8 cellular contexts compared by ENCODE assay signal in the genomic region with DNA sequence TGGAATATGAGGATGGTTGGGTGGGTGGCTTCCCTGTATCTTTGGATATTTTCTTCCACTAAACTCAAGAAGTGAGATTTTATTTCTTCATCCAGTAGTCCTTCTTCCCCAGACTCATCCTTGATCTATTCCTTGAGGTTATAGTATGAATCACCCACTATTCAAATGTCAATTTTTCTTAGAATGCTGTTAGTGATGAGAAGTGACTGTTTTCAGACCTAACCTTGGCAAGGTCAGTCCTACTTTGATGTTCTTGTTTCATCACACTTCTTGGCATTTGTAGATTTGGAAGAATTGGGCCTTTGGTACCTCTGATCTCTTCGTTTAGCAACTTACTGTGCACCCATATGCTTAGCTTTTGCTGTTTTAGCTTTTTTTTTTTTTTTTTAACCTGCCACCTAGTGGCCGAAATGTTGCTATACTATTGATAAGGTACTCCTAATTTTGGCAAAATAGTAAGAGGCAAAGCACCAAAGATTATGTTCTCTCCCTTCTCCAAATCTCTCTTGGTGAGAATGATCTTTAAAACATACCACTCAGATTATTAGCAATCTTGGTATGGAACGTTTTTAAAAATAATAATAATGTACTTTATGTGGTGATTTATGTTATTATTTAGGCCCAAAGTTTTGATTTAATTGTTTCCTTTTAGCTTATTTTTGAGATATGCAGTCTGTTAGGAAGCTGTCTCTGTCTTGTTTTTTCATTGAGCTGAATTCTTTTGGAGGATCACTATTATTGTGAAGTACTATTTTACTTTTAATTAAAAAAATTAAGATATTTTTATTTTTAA. TPM values are rescaled to one million over a fixed set of nuclear protein-coding genes. Genes with fewer than 3 reads are reported as not detected.
A peak's percentile ranks its signal among the peaks of the same experiment; 100 is the strongest.
DNase-seq lines count a peak whose midpoint lies in the region; ATAC-seq and TF ChIP-seq lines count a peak whose summit lies in the region.

No MANE protein-coding gene starts in this region.

- H3K9me3 Mint-ChIP-seq in activated CD8-positive, alpha-beta T cell treated with anti-CD3 and anti-CD28 coated beads, Interleukin-2, amount 10 ng/mL, durations not matched to agents 7 days and 5 days (ENCODE audit: insufficient read depth): peaks cover 10% of the 10 kb centered on the region
- no peaks in the 10 kb centered on the region for H3K9me3 Mint-ChIP-seq in stimulated activated effector memory CD8-positive, alpha-beta T cell treated with anti-CD3 and anti-CD28 coated beads, Interleukin-12 subunit alpha, Interleukin-12 subunit beta, amount 100 ng/mL, for 72 hours

- TF ChIP-seq CTCF in heart left ventricle (IDR thresholded peaks at IDR 0.05): peak; percentile 57 to 79 (median 64)

- WGBS in heart left ventricle, 4 donors: 5 to 12% (median 8%) methylated on average over 3 of the region's 3 CpGs

- H3K36me3 Mint-ChIP-seq in activated CD8-positive, alpha-beta T cell treated with anti-CD3 and anti-CD28 coated beads, Interleukin-2, amount 10 ng/mL, durations not matched to agents 7 days and 5 days (ENCODE audit: low read depth): peaks cover 61% of the 10 kb centered on the region
- H3K36me3 Mint-ChIP-seq in stimulated activated effector memory CD8-positive, alpha-beta T cell treated with anti-CD3 and anti-CD28 coated beads, Interleukin-12 subunit alpha, Interleukin-12 subunit beta, amount 100 ng/mL, for 72 hours: peaks cover 41% of the 10 kb centered on the region

- peaks cover 39% of the 10 kb centered on the region for H3K4me1 Mint-ChIP-seq in activated CD8-positive, alpha-beta T cell treated with anti-CD3 and anti-CD28 coated beads, Interleukin-2, amount 10 ng/mL, durations not matched to agents 7 days and 5 days (ENCODE audit: low read depth)
- H3K4me1 Mint-ChIP-seq in stimulated activated effector memory CD8-positive, alpha-beta T cell treated with anti-CD3 and anti-CD28 coated beads, Interleukin-12 subunit alpha, Interleukin-12 subunit beta, amount 100 ng/mL, for 72 hours: peaks cover 40% of the 10 kb centered on the region

- no peak overlapping the region for H3K27ac ChIP-seq in heart left ventricle

- peaks cover 0 to 6% (median 0%) of the 10 kb centered on the region in 9 donors for H3K36me3 ChIP-seq in heart left ventricle

- intact Hi-C loops in heart left ventricle (cut with DNase I): loop anchor here (2.0 to 10.0 kb wide), 6 partner anchors 173 to 365 kb away; a partner anchor contains a TSS

- H3K27me3 Mint-ChIP-seq in activated CD8-positive, alpha-beta T cell treated with anti-CD3 and anti-CD28 coated beads, Interleukin-2, amount 10 ng/mL, durations not matched to agents 7 days and 5 days (ENCODE audit: low read depth): no peaks in the 10 kb centered on the region

- no peaks in the 10 kb centered on the region for H3K27me3 ChIP-seq in heart left ventricle

- peak overlapping the region; percentile 46 for H3K27ac Mint-ChIP-seq in activated CD8-positive, alpha-beta T cell treated with anti-CD3 and anti-CD28 coated beads, Interleukin-2, amount 10 ng/mL, durations not matched to agents 7 days and 5 days
- no peak overlapping the region for H3K27ac Mint-ChIP-seq in stimulated activated effector memory CD8-positive, alpha-beta T cell treated with anti-CD3 and anti-CD28 coated beads, Interleukin-12 subunit alpha, Interleukin-12 subunit beta, amount 100 ng/mL, for 72 hours

- TF ChIP-seq POLR2A in heart left ventricle (IDR thresholded peaks at IDR 0.05): no peak

- POLR2A ChIA-PET in activated CD8-positive, alpha-beta T cell treated with anti-CD3 and anti-CD28 coated beads, Interleukin-2, amount 10 ng/mL, durations not matched to agents 7 days and 5 days (lab: Charles Lee): interaction anchor here (1.1 to 2.8 kb wide), 2 partner anchors 16 to 276 kb away, joined by 4 to 18 read pairs; a partner anchor contains a TSS

- ATAC-seq in GM21367 (IDR thresholded peaks at IDR 0.05; ENCODE audit: unreplicated experiment): peak; percentile 40
- ATAC-seq in activated CD8-positive, alpha-beta T cell treated with anti-CD3 and anti-CD28 coated beads, Interleukin-2, amount 10 ng/mL, durations not matched to agents 7 days and 5 days: peak; percentile 66
- ATAC-seq in heart left ventricle: peak in 1 of 4 donors; percentile 56
- peak; percentile 67 for ATAC-seq in stimulated activated effector memory CD8-positive, alpha-beta T cell treated with anti-CD3 and anti-CD28 coated beads, Interleukin-12 subunit alpha, Interleukin-12 subunit beta, amount 100 ng/mL, for 72 hours

- H3K9me3 ChIP-seq in heart left ventricle: no peaks in the 10 kb centered on the region

- DNase-seq in NCI-H2081 (lab: John Stamatoyannopoulos, UW): peak; percentile 15 to 27
- no peak for DNase-seq in NCI-H2081 treated with DMSO at 0.1 percent for 48 hours (lab: John Stamatoyannopoulos, UW)
- peak; percentile 23 for DNase-seq in LoVo (ENCODE audit: low spot score)
- no peak for DNase-seq in activated CD8-positive, alpha-beta T cell treated with anti-CD3 and anti-CD28 coated beads, Interleukin-2, amount 10 ng/mL, durations not matched to agents 7 days and 5 days
- no peak for DNase-seq in heart left ventricle
- no peak for DNase-seq in stimulated activated effector memory CD8-positive, alpha-beta T cell treated with anti-CD3 and anti-CD28 coated beads, Interleukin-12 subunit alpha, Interleukin-12 subunit beta, amount 100 ng/mL, for 72 hours (ENCODE audit: low spot score in 2 of 2)
- DNase-seq in ureter (ENCODE audit: low spot score): no peak

- H3K4me1 ChIP-seq in heart left ventricle: peaks cover 0 to 18% (median 0%) of the 10 kb centered on the region in 12 donors

- no peak overlapping the region for H3K4me3 ChIP-seq in heart left ventricle

- CTCF ChIA-PET in activated CD8-positive, alpha-beta T cell treated with anti-CD3 and anti-CD28 coated beads, Interleukin-2, amount 10 ng/mL, durations not matched to agents 7 days and 5 days (lab: Charles Lee): interaction anchor here (0.7 to 4.8 kb wide), 21 partner anchors 9 to 358 kb away, joined by 3 to 58 read pairs (median 4); a partner anchor contains a TSS

- no peak overlapping the region for H3K4me3 Mint-ChIP-seq in activated CD8-positive, alpha-beta T cell treated with anti-CD3 and anti-CD28 coated beads, Interleukin-2, amount 10 ng/mL, durations not matched to agents 7 days and 5 days
- H3K4me3 Mint-ChIP-seq in stimulated activated effector memory CD8-positive, alpha-beta T cell treated with anti-CD3 and anti-CD28 coated beads, Interleukin-12 subunit alpha, Interleukin-12 subunit beta, amount 100 ng/mL, for 72 hours: no peak overlapping the region

RNA-seq across cellular contexts. Expression of a gene that starts 16.5 kb away (rescaled TPM):
- 10 to 100 TPM; 74.2 to 77.3 TPM for total RNA-seq in activated CD8-positive, alpha-beta T cell treated with anti-CD3 and anti-CD28 coated beads, Interleukin-2, amount 10 ng/mL, durations not matched to agents 7 days and 5 days
- 10 to 100 TPM in 2 of 9 donors, 1 to 10 TPM in 7; 4.6 to 12.6 (median 6.8) TPM for total RNA-seq in heart left ventricle
- 1 to 10 TPM; 1.7 to 8.2 TPM for polyA plus RNA-seq in heart left ventricle
- 10.3 TPM for total RNA-seq in ureter

Comparison
In these comparisons a context has a peak if more than half of its experiments do, and no peak if none do; other contexts are left out.
1. DNase-seq: peak in NCI-H2081 (2 of 2) and LoVo (single experiment); none in NCI-H2081 treated with DMSO at 0.1 percent for 48 hours (single experiment), activated CD8-positive, alpha-beta T cell treated with anti-CD3 and anti-CD28 coated beads, Interleukin-2, amount 10 ng/mL, durations not matched to agents 7 days and 5 days (single experiment), heart left ventricle (0 of 5), stimulated activated effector memory CD8-positive, alpha-beta T cell treated with anti-CD3 and anti-CD28 coated beads, Interleukin-12 subunit alpha, Interleukin-12 subunit beta, amount 100 ng/mL, for 72 hours (0 of 2) and ureter (single experiment).